ENCODE assay signal across 13 cellular contexts in genomic region chr20:52998268-52998667, GRCh38. TPM values are rescaled to one million over a fixed set of nuclear protein-coding genes. Genes with fewer than 3 reads are reported as not detected.
A peak's percentile ranks its signal among the peaks of the same experiment; 100 is the strongest.
DNase-seq lines count a peak whose midpoint lies in the region; ATAC-seq and TF ChIP-seq lines count a peak whose summit lies in the region.
"Had no signal": no experiment of that assay in that cellular context is flagged by ENCODE, and none has a peak within 500 bp of the region (broad histone marks: within the 10 kb centered on the region; RNA-seq: fewer than 3 reads in every experiment).

No MANE protein-coding gene starts in this region.

- no peaks in the 10 kb centered on the region for H3K9me3 ChIP-seq in cardiac muscle cell (ENCODE audit: low read depth)
- no peaks in the 10 kb centered on the region for H3K9me3 ChIP-seq in right cardiac atrium (ENCODE audit: control insufficient read depth, low read length)
- H3K9me3 ChIP-seq: HAP-1 had no signal

- H3K27ac ChIP-seq in cardiac muscle cell (peak overlapping the region; percentile 7), right cardiac atrium (ENCODE audit: low read length) (no peak overlapping the region)

- peaks cover 0 to 2% of the 10 kb centered on the region in 2 donors for H3K36me3 Mint-ChIP-seq in activated T-cell treated with anti-CD3 and anti-CD28 coated beads, Interleukin-2, amount 50 U/mL, for 72 hours (ENCODE audit: insufficient read depth in 2 of 2)
- H3K36me3 Mint-ChIP-seq in activated T-cell treated with anti-CD3 and anti-CD28 coated beads, Interleukin-2, amount 50 U/mL, for 4 hours (ENCODE audit: insufficient read depth) = peaks cover 9% of the 10 kb centered on the region
- peaks cover 59% of the 10 kb centered on the region for H3K36me3 Mint-ChIP-seq in activated T-helper 17 cell treated with anti-CD3 and anti-CD28 coated beads, Interleukin-2, amount 50 U/mL, for 72 hours (ENCODE audit: low read depth)
- peaks cover 3% of the 10 kb centered on the region for H3K36me3 Mint-ChIP-seq in mesothelial cell of epicardium

- no peaks in the 10 kb centered on the region for H3K27me3 Mint-ChIP-seq in activated T-cell treated with anti-CD3 and anti-CD28 coated beads, Interleukin-2, amount 50 U/mL, for 72 hours (ENCODE audit: low read depth)
- peaks cover 2% of the 10 kb centered on the region for H3K27me3 Mint-ChIP-seq in activated T-cell treated with anti-CD3 and anti-CD28 coated beads, Interleukin-2, amount 50 U/mL, for 4 hours (ENCODE audit: low read depth)
- H3K27me3 Mint-ChIP-seq in activated T-helper 17 cell treated with anti-CD3 and anti-CD28 coated beads, Interleukin-2, amount 50 U/mL, for 72 hours = peaks cover 4% of the 10 kb centered on the region
- H3K27me3 Mint-ChIP-seq in mesothelial cell of epicardium (ENCODE audit: low read depth) = no peaks in the 10 kb centered on the region

- H3K4me3 ChIP-seq in cardiac muscle cell (no peak overlapping the region), right cardiac atrium (ENCODE audit: low read length) (no peak overlapping the region)
- H3K4me3 ChIP-seq: HAP-1 had no signal

- H3K4me1 ChIP-seq in cardiac muscle cell (ENCODE audit: low read depth) = peaks cover 45% of the 10 kb centered on the region
- H3K4me1 ChIP-seq in right cardiac atrium (ENCODE audit: control insufficient read depth, insufficient read depth, low read length) = no peaks in the 10 kb centered on the region
- H3K4me1 ChIP-seq: HAP-1 had no signal

- no peak for ATAC-seq in activated T-cell treated with anti-CD3 and anti-CD28 coated beads, Interleukin-2, amount 50 U/mL, for 72 hours (replicated peaks in 1 of 2)
- ATAC-seq in activated T-cell treated with anti-CD3 and anti-CD28 coated beads, Interleukin-2, amount 50 U/mL, for 4 hours = no peak
- ATAC-seq in right cardiac atrium = no peak
- ATAC-seq in activated T-helper 17 cell treated with anti-CD3 and anti-CD28 coated beads, Interleukin-2, amount 50 U/mL, for 72 hours (replicated peaks) = no peak

- peaks cover 62% of the 10 kb centered on the region for H3K4me1 Mint-ChIP-seq in activated T-cell treated with anti-CD3 and anti-CD28 coated beads, Interleukin-2, amount 50 U/mL, for 72 hours (ENCODE audit: low read depth)
- H3K4me1 Mint-ChIP-seq in activated T-cell treated with anti-CD3 and anti-CD28 coated beads, Interleukin-2, amount 50 U/mL, for 4 hours (ENCODE audit: low read depth) = peaks cover 63% of the 10 kb centered on the region
- peaks cover 26% of the 10 kb centered on the region for H3K4me1 Mint-ChIP-seq in activated T-helper 17 cell treated with anti-CD3 and anti-CD28 coated beads, Interleukin-2, amount 50 U/mL, for 72 hours
- H3K4me1 Mint-ChIP-seq in mesothelial cell of epicardium = peaks cover 40% of the 10 kb centered on the region

- intact Hi-C loops in right cardiac atrium (cut with DNase I) = no loop called here

- H3K27ac Mint-ChIP-seq in activated T-cell treated with anti-CD3 and anti-CD28 coated beads, Interleukin-2, amount 50 U/mL, for 72 hours = peak overlapping the region; percentile 73
- H3K27ac Mint-ChIP-seq in activated T-helper 17 cell treated with anti-CD3 and anti-CD28 coated beads, Interleukin-2, amount 50 U/mL, for 72 hours = peak overlapping the region; percentile 72
- no peak overlapping the region for H3K27ac Mint-ChIP-seq in mesothelial cell of epicardium
- H3K27ac Mint-ChIP-seq: B cell had no signal

- H3K36me3 ChIP-seq in cardiac muscle cell = no peaks in the 10 kb centered on the region
- H3K36me3 ChIP-seq: HAP-1 had no signal

- H3K27me3 ChIP-seq in cardiac muscle cell (no peaks in the 10 kb centered on the region), right cardiac atrium (ENCODE audit: control insufficient read depth, insufficient read depth) (no peaks in the 10 kb centered on the region)

- H3K4me3 Mint-ChIP-seq in activated T-cell treated with anti-CD3 and anti-CD28 coated beads, Interleukin-2, amount 50 U/mL, for 72 hours = no peak overlapping the region
- no peak overlapping the region for H3K4me3 Mint-ChIP-seq in activated T-cell treated with anti-CD3 and anti-CD28 coated beads, Interleukin-2, amount 50 U/mL, for 4 hours
- H3K4me3 Mint-ChIP-seq in activated T-helper 17 cell treated with anti-CD3 and anti-CD28 coated beads, Interleukin-2, amount 50 U/mL, for 72 hours = peak overlapping the region; percentile 32
- H3K4me3 Mint-ChIP-seq in mesothelial cell of epicardium = no peak overlapping the region
- H3K4me3 Mint-ChIP-seq: B cell had no signal

- TF ChIP-seq CTCF in cardiac muscle cell (IDR thresholded peaks at IDR 0.05; ENCODE audit: low read depth, low read length) (no peak), mesothelial cell of epicardium (IDR thresholded peaks at IDR 0.05; ENCODE audit: unreplicated experiment) (no peak)

- DNase-seq in activated T-cell treated with anti-CD3 and anti-CD28 coated beads, Interleukin-2, amount 50 U/mL, for 72 hours = no peak
- no peak for DNase-seq in activated T-cell treated with anti-CD3 and anti-CD28 coated beads, Interleukin-2, amount 50 U/mL, for 4 hours
- DNase-seq in cardiac muscle cell (ENCODE audit: low read depth in 1 of 2, low spot score in 1 of 2) (no peak), right cardiac atrium (no peak), CD1c-positive myeloid dendritic cell (ENCODE audit: extremely low spot score) (no peak), mesothelial cell of epicardium (ENCODE audit: low spot score in 2 of 2, unreplicated experiment in 2 of 2) (no peak)
- DNase-seq: C1 segment of cervical spinal cord, DMS53, GF-D8 had no signal

- 95% methylated on average over 6 of the region's 6 CpGs for WGBS in right cardiac atrium

- H3K9me3 Mint-ChIP-seq in activated T-cell treated with anti-CD3 and anti-CD28 coated beads, Interleukin-2, amount 50 U/mL, for 72 hours = no peaks in the 10 kb centered on the region
- H3K9me3 Mint-ChIP-seq in activated T-cell treated with anti-CD3 and anti-CD28 coated beads, Interleukin-2, amount 50 U/mL, for 4 hours = no peaks in the 10 kb centered on the region
- H3K9me3 Mint-ChIP-seq in activated T-helper 17 cell treated with anti-CD3 and anti-CD28 coated beads, Interleukin-2, amount 50 U/mL, for 72 hours = no peaks in the 10 kb centered on the region
- H3K9me3 Mint-ChIP-seq in mesothelial cell of epicardium = no peaks in the 10 kb centered on the region

RNA-seq across cellular contexts. Expression of gene TSHZ2, which starts 26.1 kb away (rescaled TPM):
- 10 to 100 TPM; 29.3 to 56.7 TPM for total RNA-seq in activated T-cell treated with anti-CD3 and anti-CD28 coated beads, Interleukin-2, amount 50 U/mL, for 72 hours
- 10 to 100 TPM in 1 of 3 donors, 1 to 10 TPM in 2; 8.1 to 19.3 (median 8.4) TPM for total RNA-seq in activated T-cell treated with anti-CD3 and anti-CD28 coated beads, Interleukin-2, amount 50 U/mL, for 4 hours
- total RNA-seq in cardiac muscle cell (17.3 and 32.0 TPM in 2 replicates), right cardiac atrium (1 to 10 TPM; 5.9 to 8.9 (median 7.0) TPM), mesothelial cell of epicardium (28.8 to 31.0 TPM (median 29.1 TPM) in 3 replicates)
- polyA plus RNA-seq in cardiac muscle cell (10.4 and 16.5 TPM in 2 replicates), right cardiac atrium (2.3 TPM)
- total RNA-seq in activated T-helper 17 cell treated with anti-CD3 and anti-CD28 coated beads, Interleukin-2, amount 50 U/mL, for 72 hours = 10 to 100 TPM; 29.8 to 58.2 TPM
- total RNA-seq: HT1080 had no signal
